ENCODE assay signal across 12 cellular contexts in genomic region chr15:55740981-55741591, GRCh38. TPM values are rescaled to one million over a fixed set of nuclear protein-coding genes. Genes with fewer than 3 reads are reported as not detected.
DNase-seq lines count a peak whose midpoint lies in the region; FAIRE-seq and TF ChIP-seq lines count a peak whose summit lies in the region.
"Had no signal": no experiment of that assay in that cellular context is flagged by ENCODE, and none has a peak within 500 bp of the region (broad histone marks: within the 10 kb centered on the region; RNA-seq: fewer than 3 reads in every experiment).

No MANE protein-coding gene starts in this region.

- H3K9me3 ChIP-seq in HUES64 (ENCODE audit: insufficient read depth, low read depth, low read length), result no peaks in the 10 kb centered on the region
- no peaks in the 10 kb centered on the region for H3K9me3 ChIP-seq in suprapubic skin

- H3K4me1 ChIP-seq in HUES64 (ENCODE audit: insufficient read depth, low read length) (peaks cover 45% of the 10 kb centered on the region), suprapubic skin (peaks cover 25% of the 10 kb centered on the region)

- no peaks in the 10 kb centered on the region for H3K36me3 Mint-ChIP-seq in activated CD4-positive, alpha-beta T cell treated with anti-CD3 and anti-CD28 coated beads, Interleukin-2, amount 10 ng/mL, durations not matched to agents 7 days and 5 days (ENCODE audit: low read depth)
- H3K36me3 Mint-ChIP-seq: WTC11 had no signal

- peak overlapping the region; percentile 83; the same call in 1 of the 2 replicates for H3K9ac ChIP-seq in HUES64 (ENCODE audit: low read depth, low read length)

- CTCF ChIA-PET in activated CD4-positive, alpha-beta T cell treated with anti-CD3 and anti-CD28 coated beads, Interleukin-2, amount 10 ng/mL, durations not matched to agents 7 days and 5 days (lab: Charles Lee), result no interaction called here

- no peaks in the 10 kb centered on the region for H3K9me3 Mint-ChIP-seq in activated CD4-positive, alpha-beta T cell treated with anti-CD3 and anti-CD28 coated beads, Interleukin-2, amount 10 ng/mL, durations not matched to agents 7 days and 5 days
- H3K9me3 Mint-ChIP-seq: activated T-helper 17 cell treated with anti-CD3 and anti-CD28 coated beads, Interleukin-2, amount 50 U/mL, for 72 hours; neural crest cell; WTC11 had no signal

- H3K36me3 ChIP-seq in HUES64 (ENCODE audit: insufficient read depth, low read length) (peaks cover 4% of the 10 kb centered on the region; the same call in 1 of the 2 replicates), kidney epithelial cell (ENCODE audit: control insufficient read depth, insufficient read depth, low read length) (no peaks in the 10 kb centered on the region), suprapubic skin (no peaks in the 10 kb centered on the region)

- TF ChIP-seq POLR2A in suprapubic skin (IDR thresholded peaks at IDR 0.05) (no peak), H54 (IDR thresholded peaks at IDR 0.05; ENCODE audit: low read depth, low read length) (no peak)

- no peak overlapping the region for H3K4me3 Mint-ChIP-seq in activated CD4-positive, alpha-beta T cell treated with anti-CD3 and anti-CD28 coated beads, Interleukin-2, amount 10 ng/mL, durations not matched to agents 7 days and 5 days
- H3K4me3 Mint-ChIP-seq: activated T-helper 17 cell treated with anti-CD3 and anti-CD28 coated beads, Interleukin-2, amount 50 U/mL, for 72 hours; neural crest cell; WTC11 had no signal

- H3K4me1 Mint-ChIP-seq in activated CD4-positive, alpha-beta T cell treated with anti-CD3 and anti-CD28 coated beads, Interleukin-2, amount 10 ng/mL, durations not matched to agents 7 days and 5 days, result peaks cover 4% of the 10 kb centered on the region
- H3K4me1 Mint-ChIP-seq: activated T-helper 17 cell treated with anti-CD3 and anti-CD28 coated beads, Interleukin-2, amount 50 U/mL, for 72 hours had no signal

- no peak for FAIRE-seq in GM19239 (lab: Jason Lieb, UNC)
- FAIRE-seq in H54 (lab: Jason Lieb, UNC), result no peak

- H3K27ac Mint-ChIP-seq in activated CD4-positive, alpha-beta T cell treated with anti-CD3 and anti-CD28 coated beads, Interleukin-2, amount 10 ng/mL, durations not matched to agents 7 days and 5 days, result no peak overlapping the region
- H3K27ac Mint-ChIP-seq: activated T-helper 17 cell treated with anti-CD3 and anti-CD28 coated beads, Interleukin-2, amount 50 U/mL, for 72 hours; WTC11 had no signal

- H3K27me3 ChIP-seq in HUES64 (ENCODE audit: insufficient read depth, low read length) (peaks cover 100% of the 10 kb centered on the region), kidney epithelial cell (ENCODE audit: control insufficient read depth, insufficient read depth, low read length) (no peaks in the 10 kb centered on the region), suprapubic skin (peaks cover 56% of the 10 kb centered on the region)

- POLR2A ChIA-PET in activated CD4-positive, alpha-beta T cell treated with anti-CD3 and anti-CD28 coated beads, Interleukin-2, amount 10 ng/mL, durations not matched to agents 7 days and 5 days (lab: Charles Lee), result no interaction called here

- DNase-seq in astrocyte of the cerebellum (ENCODE audit: low read depth) (peak; percentile 48), kidney epithelial cell (ENCODE audit: low read depth) (no peak), suprapubic skin (ENCODE audit: low spot score in 2 of 2) (no peak), GM19239 (ENCODE audit: insufficient read length, low spot score) (no peak), H54 (ENCODE audit: insufficient read length, low spot score) (no peak)
- DNase-seq in activated CD4-positive, alpha-beta T cell treated with anti-CD3 and anti-CD28 coated beads, Interleukin-2, amount 10 ng/mL, durations not matched to agents 7 days and 5 days, result no peak
- DNase-seq: NCI-H1694 treated with DMSO at 0.1 percent for 48 hours, OCI-M1 had no signal

- in situ Hi-C loops in astrocyte of the cerebellum (cut with HindIII; ENCODE audit: low sequenced_read_pairs), result no loop called here

- H3K27ac ChIP-seq in HUES64 (ENCODE audit: low read depth, low read length) (no peak overlapping the region), suprapubic skin (no peak overlapping the region)

- TF ChIP-seq CTCF in astrocyte of the cerebellum (IDR thresholded peaks at IDR 0.05; ENCODE audit: low read depth, low read length, missing control alignments), result no peak
- no peak for TF ChIP-seq CTCF in kidney epithelial cell (IDR thresholded peaks at IDR 0.05; ENCODE audit: insufficient read depth, low read length, poor library complexity, severe bottlenecking)
- no peak for TF ChIP-seq CTCF in suprapubic skin (IDR thresholded peaks at IDR 0.05)

- whole genome bisulfite sequencing in HUES64, result 10% methylated on average over 7 of the region's 9 CpGs
- 41% methylated on average over 9 of the region's 9 CpGs for WGBS in suprapubic skin

- peaks cover 42% of the 10 kb centered on the region for H3K27me3 Mint-ChIP-seq in activated CD4-positive, alpha-beta T cell treated with anti-CD3 and anti-CD28 coated beads, Interleukin-2, amount 10 ng/mL, durations not matched to agents 7 days and 5 days

- TF ChIP-seq EP300 in suprapubic skin (IDR thresholded peaks at IDR 0.05), result no peak

- H3K4me3 ChIP-seq in HUES64 (ENCODE audit: low read length) (peak overlapping the region; percentile 65), astrocyte of the cerebellum (ENCODE audit: low read depth, low read length) (peak overlapping the region; percentile 74), kidney epithelial cell (ENCODE audit: low read depth, low read length) (peak overlapping the region; percentile 81), suprapubic skin (peak overlapping the region; percentile 64)

RNA-seq across cellular contexts. Expression of gene PRTG, which starts 1.9 kb away (rescaled TPM):
- 57.8 TPM for polyA plus RNA-seq in HUES64 (2013, experiment 1 of 2)
- polyA plus RNA-seq in HUES64 (2013, experiment 2 of 2), result 75.2 TPM
- total RNA-seq in kidney epithelial cell (7.9 and 9.4 TPM in 2 replicates), suprapubic skin (under 1 TPM in 3 of 4 donors, not detected in 1; 0.08 to 0.49 (median 0.24) TPM)
- not detected for total RNA-seq in activated CD4-positive, alpha-beta T cell treated with anti-CD3 and anti-CD28 coated beads, Interleukin-2, amount 10 ng/mL, durations not matched to agents 7 days and 5 days
- total RNA-seq: activated T-helper 17 cell treated with anti-CD3 and anti-CD28 coated beads, Interleukin-2, amount 50 U/mL, for 72 hours had no signal
